ENCODE assay signal across 1 cellular context in genomic region chr19:18339703-18340102, GRCh38.
TF ChIP-seq lines count a peak whose summit lies in the region.

No MANE protein-coding gene starts in this region.

TF ChIP-seq in HCT116, 20 proteins besides CTCF, POLR2A, EP300 and RAD21 (continued from another document):
- TF ChIP-seq REST (IDR thresholded peaks at IDR 0.05; ENCODE audit: low read depth) (no peak), MAX (IDR thresholded peaks at IDR 0.05) (no peak), ELF1 (IDR thresholded peaks at IDR 0.05; ENCODE audit: borderline replicate concordance, low read depth) (no peak), ZBTB33 (IDR thresholded peaks at IDR 0.05; ENCODE audit: extremely low read depth, insufficient replicate concordance, low read length) (no peak), ZNF274 (IDR thresholded peaks at IDR 0.05; ENCODE audit: low read depth, low read length) (no peak), ZFX (IDR thresholded peaks at IDR 0.05) (no peak), CEBPB (IDR thresholded peaks at IDR 0.05; ENCODE audit: low read depth) (no peak), ATF3 (IDR thresholded peaks at IDR 0.05) (no peak), YY1 (IDR thresholded peaks at IDR 0.05; ENCODE audit: extremely low read depth, insufficient replicate concordance, low read depth, low read length) (no peak)
